ENCODE assay signal across 8 cellular contexts in genomic region chr11:71451596-71452353, GRCh38. TPM values are rescaled to one million over a fixed set of nuclear protein-coding genes. Genes with fewer than 3 reads are reported as not detected.
A peak's percentile ranks its signal among the peaks of the same experiment; 100 is the strongest.
DNase-seq lines count a peak whose midpoint lies in the region; ATAC-seq, FAIRE-seq and TF ChIP-seq lines count a peak whose summit lies in the region.

No MANE protein-coding gene starts in this region.

- peaks cover 22% of the 10 kb centered on the region for H3F3A ChIP-seq in DOHH2 (ENCODE audit: control insufficient read depth, insufficient read depth)

- peaks cover 10% of the 10 kb centered on the region for H3K36me3 Mint-ChIP-seq in memory B cell

- H3K27ac ChIP-seq in DOHH2 (ENCODE audit: low read depth, low read length) (peak overlapping the region; percentile 65), caudate nucleus (ENCODE audit: low read depth, low read length) (peak overlapping the region; percentile 67), transverse colon (peak overlapping the region; percentile 89 to 91 (median 90))

- no peaks in the 10 kb centered on the region for H3K9me3 Mint-ChIP-seq in memory B cell

- H3K4me2 ChIP-seq in DOHH2 (ENCODE audit: low read length): peak overlapping the region; percentile 94

- H3K9me3 ChIP-seq in DOHH2 (ENCODE audit: control insufficient read depth, insufficient read depth, low read length) (no peaks in the 10 kb centered on the region), transverse colon (no peaks in the 10 kb centered on the region)

- H3K79me2 ChIP-seq in DOHH2 (ENCODE audit: control insufficient read depth, low read length): peaks cover 71% of the 10 kb centered on the region

- peak overlapping the region; percentile 36 for H3K27ac Mint-ChIP-seq in memory B cell

- no peak for TF ChIP-seq CTCF in DOHH2 (IDR thresholded peaks at IDR 0.05; ENCODE audit: low read depth, low read length, poor library complexity, severe bottlenecking)
- no peak for TF ChIP-seq CTCF in transverse colon (IDR thresholded peaks at IDR 0.05)

- H3K4me1 Mint-ChIP-seq in memory B cell: peaks cover 35% of the 10 kb centered on the region

- 16 to 37% methylated on average over 10 to 14 of the region's 14 CpGs for WGBS in transverse colon (ENCODE audit: low coverage in 1 of 2), 2 donors

- TF ChIP-seq EP300 in transverse colon (IDR thresholded peaks at IDR 0.05; ENCODE audit: low read depth): no peak

- DNase-seq in NCI-H460 (ENCODE audit: extremely low read depth, low read depth) (peak; percentile 51), caudate nucleus (lab: John Stamatoyannopoulos, UW) (peak in 4 of 61 donors; percentile 18 to 62 (median 42)), memory B cell (ENCODE audit: low spot score in 2 of 2) (no peak), transverse colon (peak; percentile 46), A172 (ENCODE audit: low spot score) (no peak), H54 (ENCODE audit: insufficient read length, low spot score) (no peak)
- no peak for DNase-seq in stimulated activated CD4-positive, alpha-beta T cell treated with anti-CD3 and anti-CD28 coated beads, Interleukin-4, amount 100 ng/mL, for 4 hours

- TF ChIP-seq POLR2A in transverse colon (IDR thresholded peaks at IDR 0.05) (peak; percentile 25), H54 (IDR thresholded peaks at IDR 0.05; ENCODE audit: low read depth, low read length) (no peak)

- FAIRE-seq in H54 (lab: Jason Lieb, UNC): no peak

- ATAC-seq in memory B cell (ENCODE audit: low read depth): no peak

- H3K4me3 ChIP-seq in DOHH2 (ENCODE audit: low read length) (peak overlapping the region; percentile 100), transverse colon (peak overlapping the region in 3 of 4 donors; percentile 65 to 90 (median 88))

- no peaks in the 10 kb centered on the region for H3K27me3 Mint-ChIP-seq in memory B cell

- intact Hi-C loops in transverse colon (cut with DNase I; ENCODE audit: low total_unique reads): no loop called here

- peak overlapping the region; percentile 76 for H3K4me3 Mint-ChIP-seq in memory B cell

- in situ Hi-C loops in transverse colon (cut with MboI; ENCODE audit: low pct_ligation_motif_present in 1 of 4, low pct_unique_long_range_greater_than_20kb in 1 of 4, low sequenced_read_pairs in 3 of 4): no loop called here

- H3K27me3 ChIP-seq in DOHH2 (ENCODE audit: control insufficient read depth, low read length): no peaks in the 10 kb centered on the region
- no peaks in the 10 kb centered on the region for H3K27me3 ChIP-seq in transverse colon

- H3K36me3 ChIP-seq in DOHH2 (ENCODE audit: control insufficient read depth, low read length) (peaks cover 57% of the 10 kb centered on the region), transverse colon (peaks cover 0 to 18% (median 8%) of the 10 kb centered on the region in 4 donors)

- H3K9me2 ChIP-seq in DOHH2 (replicated peaks; ENCODE audit: control insufficient read depth, low read length): no peaks in the 10 kb centered on the region

- H3K4me1 ChIP-seq in DOHH2 (ENCODE audit: control insufficient read depth, low read length) (peaks cover 54% of the 10 kb centered on the region), transverse colon (peaks cover 21 to 46% (median 39%) of the 10 kb centered on the region in 4 donors)

- H4K20me1 ChIP-seq in DOHH2 (ENCODE audit: control insufficient read depth, insufficient read depth, low read depth, low read length): peaks cover 11% of the 10 kb centered on the region; the same call in 1 of the 2 replicates

RNA-seq across cellular contexts. Expression of gene NADSYN1, which starts 1.2 kb away (rescaled TPM):
- 41.9 and 54.3 TPM in 2 replicates for total RNA-seq in NCI-H460 (2014; rRNA removed; shearing (Covaris generic))
- polyA plus RNA-seq in NCI-H460 (2014; cell fraction: nucleus; rRNA removed): 222 and 280 TPM in 2 replicates
- total RNA-seq in transverse colon: 100 to 1,000 TPM; 144 to 271 (median 195) TPM
- total RNA-seq in A172 (2014; rRNA removed; shearing (Covaris generic)): 45.1 and 47.3 TPM in 2 replicates

RNA-seq across cellular contexts. Expression of gene DHCR7, which starts 3.6 kb away (rescaled TPM):
- total RNA-seq in NCI-H460 (2014; rRNA removed; shearing (Covaris generic)): 33.6 and 37.0 TPM in 2 replicates
- polyA plus RNA-seq in NCI-H460 (2014; cell fraction: nucleus; rRNA removed): 86.1 and 98.5 TPM in 2 replicates
- total RNA-seq in transverse colon: 10 to 100 TPM in 3 of 4 donors, 1 to 10 TPM in 1; 5.6 to 76.7 (median 31.5) TPM
- 43.5 and 82.8 TPM in 2 replicates for total RNA-seq in A172 (2014; rRNA removed; shearing (Covaris generic))

Comparison
In these comparisons a context has a peak if more than half of its experiments do, and no peak if none do; other contexts are left out.
1. DNase-seq: peak in NCI-H460 (single experiment) and transverse colon (single experiment); none in memory B cell (0 of 2), stimulated activated CD4-positive, alpha-beta T cell treated with anti-CD3 and anti-CD28 coated beads, Interleukin-4, amount 100 ng/mL, for 4 hours (0 of 2), A172 (single experiment) and H54 (single experiment).
2. Peak in every context shown above with its lines, with median percentiles within 50 percentile points of each other: H3K27ac ChIP-seq.